In genomic region chr21:29024474-29025327, GRCh38 we compare ENCODE assay signal across 1 cellular context.
TF ChIP-seq lines count a peak whose summit lies in the region.

USP16 (plus strand) TSS chr21:29024668; CDS start chr21:29027914, 3,246 bp downstream.

TF ChIP-seq in HepG2, 621 proteins besides CTCF, POLR2A, EP300 and RAD21 (continued from another document and continues in another):
- TF ChIP-seq KDM3A (CRISPR knock-in tag; IDR thresholded peaks at IDR 0.05; ENCODE audit: low read depth) (no peak; the same call in 1 of the 2 replicates), ZNF142 (CRISPR knock-in tag; IDR thresholded peaks at IDR 0.05) (peak; percentile 82), ZBTB25 (CRISPR knock-in tag; IDR thresholded peaks at IDR 0.05) (peak; percentile 30; the same call in 1 of the 2 replicates), ZNF276 (CRISPR knock-in tag; IDR thresholded peaks at IDR 0.05; ENCODE audit: low read depth) (no peak), SUZ12 (IDR thresholded peaks at IDR 0.05; ENCODE audit: low read depth, low read length) (no peak), MED8 (CRISPR knock-in tag; IDR thresholded peaks at IDR 0.05; ENCODE audit: insufficient replicate concordance) (no peak), ZNF280D (CRISPR knock-in tag; IDR thresholded peaks at IDR 0.05) (no peak), ZNF563 (CRISPR knock-in tag; IDR thresholded peaks at IDR 0.05) (0 out of 2 replicates have a peak, but pooled peaks have one; percentile 13), ATF7-NPFF (CRISPR knock-in tag; IDR thresholded peaks at IDR 0.05; ENCODE audit: low read depth) (0 out of 2 replicates have a peak, but pooled peaks have one; percentile 33), ZBTB43 (CRISPR knock-in tag; conservative IDR thresholded peaks at IDR 0.05) (no peak), RORA (CRISPR knock-in tag; IDR thresholded peaks at IDR 0.05) (peak; percentile 76; the same call in 1 of the 2 replicates), GABPA (IDR thresholded peaks at IDR 0.05; ENCODE audit: low read depth, low read length) (peak; percentile 76), GABPA (CRISPR knock-in tag; IDR thresholded peaks at IDR 0.05; ENCODE audit: low read depth) (peak; percentile 96), TERF1 (CRISPR knock-in tag; IDR thresholded peaks at IDR 0.05) (no peak), MYC (CRISPR knock-in tag; IDR thresholded peaks at IDR 0.05; ENCODE audit: borderline replicate concordance) (peak; percentile 85), THRA (CRISPR knock-in tag; IDR thresholded peaks at IDR 0.05; ENCODE audit: borderline replicate concordance) (0 out of 2 replicates have a peak, but pooled peaks have one; percentile 27), SCMH1 (CRISPR knock-in tag; IDR thresholded peaks at IDR 0.05; ENCODE audit: borderline replicate concordance) (no peak), ATAD3A (CRISPR knock-in tag; IDR thresholded peaks at IDR 0.05) (0 out of 2 replicates have a peak, but pooled peaks have one; percentile 15), BORCS8-MEF2B (CRISPR knock-in tag; IDR thresholded peaks at IDR 0.05) (peak; percentile 59; the same call in 1 of the 2 replicates), PATZ1 (CRISPR knock-in tag; IDR thresholded peaks at IDR 0.05) (0 out of 2 replicates have a peak, but pooled peaks have one; percentile 42), DNMT3B (CRISPR knock-in tag; conservative IDR thresholded peaks at IDR 0.05) (0 out of 2 replicates have a peak, but pooled peaks have one; percentile 72), MYNN (CRISPR knock-in tag; IDR thresholded peaks at IDR 0.05; ENCODE audit: low read depth) (no peak), PAWR (CRISPR knock-in tag; IDR thresholded peaks at IDR 0.05; ENCODE audit: borderline replicate concordance) (no peak), ETV5 (CRISPR knock-in tag; IDR thresholded peaks at IDR 0.05; ENCODE audit: borderline replicate concordance) (peak; percentile 79), CBX1 (IDR thresholded peaks at IDR 0.05; ENCODE audit: low read depth) (peak; percentile 30), NFIC (IDR thresholded peaks at IDR 0.05; ENCODE audit: low read length) (no peak), ZNF660 (CRISPR knock-in tag; IDR thresholded peaks at IDR 0.05; ENCODE audit: borderline replicate concordance, low read depth) (no peak), DRAP1 (CRISPR knock-in tag; IDR thresholded peaks at IDR 0.05) (peak; percentile 69), MBNL3 (CRISPR knock-in tag; conservative IDR thresholded peaks at IDR 0.05) (no peak), ZNF343 (CRISPR knock-in tag; IDR thresholded peaks at IDR 0.05) (0 out of 2 replicates have a peak, but pooled peaks have one; percentile 59), SP2 (CRISPR knock-in tag; IDR thresholded peaks at IDR 0.05) (peak; percentile 97), ZSCAN12 (CRISPR knock-in tag; IDR thresholded peaks at IDR 0.05) (no peak), SALL2 (CRISPR knock-in tag; IDR thresholded peaks at IDR 0.05) (peak; percentile 45; the same call in 1 of the 2 replicates), RNF2 (conservative IDR thresholded peaks at IDR 0.05; ENCODE audit: low read depth) (peak; percentile 80), ZNF768 (CRISPR knock-in tag; IDR thresholded peaks at IDR 0.05) (peak; percentile 45; the same call in 1 of the 2 replicates), HNRNPK (IDR thresholded peaks at IDR 0.05; ENCODE audit: low read depth, low read length, poor library complexity, severe bottlenecking) (no peak), ZNF251 (CRISPR knock-in tag; IDR thresholded peaks at IDR 0.05) (no peak), ZNF556 (CRISPR knock-in tag; IDR thresholded peaks at IDR 0.05; ENCODE audit: borderline replicate concordance) (no peak), HNF4A (CRISPR knock-in tag; IDR thresholded peaks at IDR 0.05) (peak; percentile 63; the same call in 1 of the 2 replicates), NBN (conservative IDR thresholded peaks at IDR 0.05) (no peak), MED13 (CRISPR knock-in tag; IDR thresholded peaks at IDR 0.05) (peak; percentile 44; the same call in 1 of the 2 replicates), ZNF776 (CRISPR knock-in tag; IDR thresholded peaks at IDR 0.05) (no peak), CHD2 (IDR thresholded peaks at IDR 0.05; ENCODE audit: low read depth, low read length) (peak; percentile 38; the same call in 1 of the 2 replicates), PHF21A (CRISPR knock-in tag; IDR thresholded peaks at IDR 0.05) (peak; percentile 88), FLYWCH1 (CRISPR knock-in tag; IDR thresholded peaks at IDR 0.05) (no peak), TCF12 (IDR thresholded peaks at IDR 0.05) (no peak), TCF12 (CRISPR knock-in tag; IDR thresholded peaks at IDR 0.05) (no peak), SRSF4 (IDR thresholded peaks at IDR 0.05; ENCODE audit: low read depth, low read length, poor library complexity, severe bottlenecking) (no peak)
